1 cellular context compared by ENCODE assay signal in genomic region chr11:22829231-22830081, GRCh38.
TF ChIP-seq lines count a peak whose summit lies in the region.

SVIP (minus strand) TSS chr11:22829801; CDS start chr11:22829748, 53 bp downstream.

TF ChIP-seq in HepG2, 621 proteins besides CTCF, POLR2A, EP300 and RAD21 (continued from another document and continues in another):
- TF ChIP-seq ZNF367 (CRISPR knock-in tag; IDR thresholded peaks at IDR 0.05; ENCODE audit: borderline replicate concordance) (no peak), YEATS4 (CRISPR knock-in tag; IDR thresholded peaks at IDR 0.05; ENCODE audit: borderline replicate concordance) (peak; percentile 41; the same call in 1 of the 2 replicates), EEA1 (CRISPR knock-in tag; IDR thresholded peaks at IDR 0.05; ENCODE audit: borderline replicate concordance) (peak; percentile 33; the same call in 1 of the 2 replicates), EHMT2 (IDR thresholded peaks at IDR 0.05; ENCODE audit: borderline replicate concordance, low read depth, low read length) (no peak), ZNF772 (CRISPR knock-in tag; IDR thresholded peaks at IDR 0.05) (peak; percentile 73), KIAA2018 (CRISPR knock-in tag; IDR thresholded peaks at IDR 0.05; ENCODE audit: borderline replicate concordance) (no peak), IKZF4 (CRISPR knock-in tag; IDR thresholded peaks at IDR 0.05; ENCODE audit: borderline replicate concordance, low read depth, not compliant biosample characterization) (no peak), SALL2 (CRISPR knock-in tag; IDR thresholded peaks at IDR 0.05) (no peak), ZNF407 (CRISPR knock-in tag; IDR thresholded peaks at IDR 0.05; ENCODE audit: not compliant biosample characterization) (no peak), ZNF326 (CRISPR knock-in tag; IDR thresholded peaks at IDR 0.05; ENCODE audit: borderline replicate concordance) (no peak), ZNF264 (CRISPR knock-in tag; IDR thresholded peaks at IDR 0.05) (no peak), ZNF160 (CRISPR knock-in tag; IDR thresholded peaks at IDR 0.05) (no peak), ZNF687 (CRISPR knock-in tag; IDR thresholded peaks at IDR 0.05) (peak; percentile 87), HDAC6 (IDR thresholded peaks at IDR 0.05; ENCODE audit: low read depth, low read length) (no peak), FOXP1 (IDR thresholded peaks at IDR 0.05) (no peak), FOXP1 (CRISPR knock-in tag; IDR thresholded peaks at IDR 0.05) (0 out of 2 replicates have a peak, but pooled peaks have one; percentile 23), ZNF615 (CRISPR knock-in tag; IDR thresholded peaks at IDR 0.05; ENCODE audit: borderline replicate concordance) (no peak), NCOA2 (CRISPR knock-in tag; IDR thresholded peaks at IDR 0.05) (no peak), HMGXB3 (CRISPR knock-in tag; IDR thresholded peaks at IDR 0.05; ENCODE audit: borderline replicate concordance) (no peak), ZNF7 (CRISPR knock-in tag; IDR thresholded peaks at IDR 0.05) (no peak), RBM22 (optimal IDR thresholded peaks at IDR 0.05; ENCODE audit: low read length) (peak; percentile 78), ISL2 (CRISPR knock-in tag; IDR thresholded peaks at IDR 0.05) (peak; percentile 38; the same call in 1 of the 2 replicates), SNRNP70 (IDR thresholded peaks at IDR 0.05; ENCODE audit: low read depth, low read length) (no peak), PITX1 (CRISPR knock-in tag; IDR thresholded peaks at IDR 0.05) (no peak), ZNF503 (CRISPR knock-in tag; IDR thresholded peaks at IDR 0.05) (no peak)
